2 cellular contexts compared by ENCODE assay signal in the genomic region with DNA sequence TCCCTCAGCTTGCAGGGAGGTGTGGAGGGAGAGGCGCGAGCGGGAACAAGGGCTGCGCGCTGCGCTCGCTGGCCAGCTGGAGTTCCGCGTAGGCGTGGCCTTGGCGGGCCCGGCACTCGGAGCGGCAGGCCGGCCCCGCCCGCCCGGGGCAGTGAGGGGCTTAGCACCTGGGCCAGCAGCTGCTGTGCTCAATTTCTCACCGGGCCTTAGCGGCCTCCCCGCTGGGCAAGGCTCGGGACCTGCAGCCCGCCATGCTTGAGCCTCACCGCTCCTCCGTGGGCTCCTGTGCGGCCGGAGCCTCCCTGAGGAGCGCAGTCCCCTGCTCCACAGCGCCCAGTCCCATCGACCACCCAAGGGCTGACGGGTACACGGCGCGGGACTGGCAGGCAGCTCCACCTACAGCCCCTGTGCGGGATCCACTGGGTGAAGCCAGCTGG.
TF ChIP-seq lines count a peak whose summit lies in the region.

No MANE protein-coding gene starts in this region.

TF ChIP-seq in GM23338, 12 proteins besides CTCF, POLR2A, EP300 and RAD21 (continued from another document):
- TF ChIP-seq ZNF462 (CRISPR knock-in tag; IDR thresholded peaks at IDR 0.05): no peak
- TF ChIP-seq, protein P1, sequence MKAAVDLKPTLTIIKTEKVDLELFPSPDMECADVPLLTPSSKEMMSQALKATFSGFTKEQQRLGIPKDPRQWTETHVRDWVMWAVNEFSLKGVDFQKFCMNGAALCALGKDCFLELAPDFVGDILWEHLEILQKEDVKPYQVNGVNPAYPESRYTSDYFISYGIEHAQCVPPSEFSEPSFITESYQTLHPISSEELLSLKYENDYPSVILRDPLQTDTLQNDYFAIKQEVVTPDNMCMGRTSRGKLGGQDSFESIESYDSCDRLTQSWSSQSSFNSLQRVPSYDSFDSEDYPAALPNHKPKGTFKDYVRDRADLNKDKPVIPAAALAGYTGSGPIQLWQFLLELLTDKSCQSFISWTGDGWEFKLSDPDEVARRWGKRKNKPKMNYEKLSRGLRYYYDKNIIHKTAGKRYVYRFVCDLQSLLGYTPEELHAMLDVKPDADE (IDR thresholded peaks at IDR 0.05): no peak
- TF ChIP-seq REST (IDR thresholded peaks at IDR 0.05; ENCODE audit: unreplicated experiment): no peak
- TF ChIP-seq CREB1 (CRISPR knock-in tag; IDR thresholded peaks at IDR 0.05; ENCODE audit: low read depth): no peak

TF ChIP-seq in WTC11, 78 proteins besides CTCF, POLR2A, EP300 and RAD21 (continued from another document):
- TF ChIP-seq, protein P2, sequence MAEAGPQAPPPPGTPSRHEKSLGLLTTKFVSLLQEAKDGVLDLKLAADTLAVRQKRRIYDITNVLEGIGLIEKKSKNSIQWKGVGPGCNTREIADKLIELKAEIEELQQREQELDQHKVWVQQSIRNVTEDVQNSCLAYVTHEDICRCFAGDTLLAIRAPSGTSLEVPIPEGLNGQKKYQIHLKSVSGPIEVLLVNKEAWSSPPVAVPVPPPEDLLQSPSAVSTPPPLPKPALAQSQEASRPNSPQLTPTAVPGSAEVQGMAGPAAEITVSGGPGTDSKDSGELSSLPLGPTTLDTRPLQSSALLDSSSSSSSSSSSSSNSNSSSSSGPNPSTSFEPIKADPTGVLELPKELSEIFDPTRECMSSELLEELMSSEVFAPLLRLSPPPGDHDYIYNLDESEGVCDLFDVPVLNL (CRISPR knock-in tag; IDR thresholded peaks at IDR 0.05; ENCODE audit: borderline replicate concordance, low read depth): no peak
- TF ChIP-seq HMGXB4 (CRISPR knock-in tag; IDR thresholded peaks at IDR 0.05): no peak
- TF ChIP-seq TEAD1 (CRISPR knock-in tag; IDR thresholded peaks at IDR 0.05): no peak
- TF ChIP-seq E2F1 (CRISPR knock-in tag; IDR thresholded peaks at IDR 0.05): no peak
- no peak for TF ChIP-seq FOXK1 (CRISPR knock-in tag; IDR thresholded peaks at IDR 0.05)
